9 cellular contexts compared by ENCODE assay signal in the genomic region with DNA sequence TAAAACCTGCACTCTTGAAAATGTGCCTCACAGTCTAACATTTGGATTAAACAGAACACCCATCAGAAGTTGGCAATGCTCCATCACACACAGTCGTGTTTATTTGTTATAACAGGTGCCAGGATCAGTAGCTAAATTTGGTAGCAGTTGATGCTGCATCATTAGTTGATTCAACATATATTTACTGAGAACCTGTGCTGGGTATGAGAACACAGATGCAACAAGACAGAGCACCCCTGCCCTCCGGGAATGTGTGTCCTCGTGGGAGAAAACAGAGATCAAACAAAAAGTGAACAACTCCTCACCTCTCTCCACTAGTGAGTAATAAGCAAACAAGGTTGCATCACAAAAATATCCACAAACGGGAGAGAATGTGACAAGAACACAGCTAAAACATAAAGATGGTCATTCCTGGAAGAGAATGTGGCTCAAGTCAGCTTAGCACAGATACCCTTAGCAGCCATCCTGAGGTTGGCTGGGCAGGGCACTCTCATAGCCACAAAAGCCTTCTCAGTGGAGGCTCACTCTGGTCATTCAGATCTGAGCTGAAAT. TPM values are rescaled to one million over a fixed set of nuclear protein-coding genes. Genes with fewer than 3 reads are reported as not detected.
DNase-seq lines count a peak whose midpoint lies in the region; ATAC-seq and TF ChIP-seq lines count a peak whose summit lies in the region.
"Had no signal": no experiment of that assay in that cellular context is flagged by ENCODE, and none has a peak within 500 bp of the region (broad histone marks: within the 10 kb centered on the region; RNA-seq: fewer than 3 reads in every experiment).

No MANE protein-coding gene starts in this region.

- H3K27ac Mint-ChIP-seq in stimulated activated memory B cell treated with anti-CD40 and anti-IgM and Interleukin-4, amounts not matched to agents 10 μg/mL and 1 μg/mL and 100 μg/mL, for 72 hours: no peak overlapping the region
- H3K27ac Mint-ChIP-seq in glutamatergic neuron (ENCODE audit: unreplicated experiment): no peak overlapping the region
- H3K27ac Mint-ChIP-seq: IgD-negative memory B cell had no signal

- peak; percentile 66 for DNase-seq in NCI-H2171 treated with DMSO at 0.1 percent for 48 hours (lab: John Stamatoyannopoulos, UW)
- no peak for DNase-seq in NCI-H2171 (lab: John Stamatoyannopoulos, UW)
- peak; percentile 98 for DNase-seq in NCI-H2081 treated with DMSO at 0.1 percent for 48 hours (lab: John Stamatoyannopoulos, UW)
- DNase-seq in choroid plexus epithelial cell (ENCODE audit: low read depth): peak; percentile 62
- DNase-seq in glutamatergic neuron: no peak
- DNase-seq in islet precursor cell: no peak

- H3K36me3 Mint-ChIP-seq in stimulated activated memory B cell treated with anti-CD40 and anti-IgM and Interleukin-4, amounts not matched to agents 10 μg/mL and 1 μg/mL and 100 μg/mL, for 72 hours: no peaks in the 10 kb centered on the region
- peaks cover 11% of the 10 kb centered on the region for H3K36me3 Mint-ChIP-seq in glutamatergic neuron (ENCODE audit: unreplicated experiment)
- H3K36me3 Mint-ChIP-seq: IgD-negative memory B cell had no signal

- no peaks in the 10 kb centered on the region for H3K9me3 Mint-ChIP-seq in stimulated activated memory B cell treated with anti-CD40 and anti-IgM and Interleukin-4, amounts not matched to agents 10 μg/mL and 1 μg/mL and 100 μg/mL, for 72 hours
- H3K9me3 Mint-ChIP-seq in glutamatergic neuron (ENCODE audit: unreplicated experiment): peaks cover 8% of the 10 kb centered on the region
- H3K9me3 Mint-ChIP-seq: IgD-negative memory B cell had no signal

- no peak overlapping the region for H3K4me3 Mint-ChIP-seq in stimulated activated memory B cell treated with anti-CD40 and anti-IgM and Interleukin-4, amounts not matched to agents 10 μg/mL and 1 μg/mL and 100 μg/mL, for 72 hours
- H3K4me3 Mint-ChIP-seq in glutamatergic neuron (ENCODE audit: unreplicated experiment): no peak overlapping the region
- H3K4me3 Mint-ChIP-seq: IgD-negative memory B cell had no signal

- peaks cover 9% of the 10 kb centered on the region for H3K4me1 Mint-ChIP-seq in stimulated activated memory B cell treated with anti-CD40 and anti-IgM and Interleukin-4, amounts not matched to agents 10 μg/mL and 1 μg/mL and 100 μg/mL, for 72 hours
- no peaks in the 10 kb centered on the region for H3K4me1 Mint-ChIP-seq in glutamatergic neuron (ENCODE audit: low read depth, unreplicated experiment)

- H3K27me3 Mint-ChIP-seq in stimulated activated memory B cell treated with anti-CD40 and anti-IgM and Interleukin-4, amounts not matched to agents 10 μg/mL and 1 μg/mL and 100 μg/mL, for 72 hours: no peaks in the 10 kb centered on the region
- H3K27me3 Mint-ChIP-seq in glutamatergic neuron (ENCODE audit: unreplicated experiment): peaks cover 8% of the 10 kb centered on the region
- H3K27me3 Mint-ChIP-seq: IgD-negative memory B cell had no signal

- ATAC-seq in stimulated activated memory B cell treated with anti-CD40 and anti-IgM and Interleukin-4, amounts not matched to agents 10 μg/mL and 1 μg/mL and 100 μg/mL, for 72 hours: peak; percentile 8
- no peak for ATAC-seq in HG02759 (IDR thresholded peaks at IDR 0.05; ENCODE audit: unreplicated experiment)

- no peak overlapping the region for H3K4me3 ChIP-seq in choroid plexus epithelial cell (ENCODE audit: low read depth, low read length)

- TF ChIP-seq CTCF in choroid plexus epithelial cell (conservative IDR thresholded peaks at IDR 0.05; ENCODE audit: low read depth, low read length): no peak
- no peak for TF ChIP-seq CTCF in glutamatergic neuron (IDR thresholded peaks at IDR 0.05; ENCODE audit: partially characterized antibody, unreplicated experiment)

RNA-seq across cellular contexts. Expression of gene LBR, which starts 26.3 kb away (rescaled TPM):
- total RNA-seq in glutamatergic neuron (ENCODE audit: unreplicated experiment): 93.9 TPM

Comparison
In these comparisons a context has a peak if more than half of its experiments do, and no peak if none do; other contexts are left out.
1. DNase-seq: peak in NCI-H2171 treated with DMSO at 0.1 percent for 48 hours (single experiment), NCI-H2081 treated with DMSO at 0.1 percent for 48 hours (single experiment) and choroid plexus epithelial cell (single experiment); none in NCI-H2171 (single experiment), glutamatergic neuron (single experiment) and islet precursor cell (single experiment).